Comparison of ENCODE assay signal across 22 cellular contexts in genomic region chr2:242019344-242019743, GRCh38.
"Had no signal": no experiment of that assay in that cellular context is flagged by ENCODE, and none has a peak within 500 bp of the region (broad histone marks: within the 10 kb centered on the region; RNA-seq: fewer than 3 reads in every experiment).

No MANE protein-coding gene starts in this region.

- ATAC-seq: esophagus mucosa; left lung; lower lobe of right lung; naive thymus-derived CD4-positive, alpha-beta T cell; right lobe of liver; stimulated activated naive CD8-positive, alpha-beta T cell treated with anti-CD3 and anti-CD28 coated beads, Interleukin-15, Interleukin-2, amounts not matched to agents 100 U/mL and 50 U/mL, for 24 hours had no signal

- H3K4me3 ChIP-seq: dorsolateral prefrontal cortex, heart left ventricle, left lung, lower lobe of right lung, prostate gland, right lobe of liver, skin epidermis, suprapubic skin, thyroid gland, uterus had no signal

- DNase-seq: cortex of kidney; effector CD8-positive, alpha-beta T cell; heart left ventricle; hippocampal formation; kidney glomerular epithelial cell; lower lobe of right lung; mesenchymal stem cell; naive thymus-derived CD4-positive, alpha-beta T cell; nephron progenitor cell; stimulated activated CD4-positive, alpha-beta T cell treated with anti-CD3 and anti-CD28 coated beads, Interleukin-12 subunit alpha, Interleukin-12 subunit beta, amount 100 ng/mL, for 4 hours; stimulated activated naive CD8-positive, alpha-beta T cell treated with anti-CD3 and anti-CD28 coated beads, Interleukin-15, Interleukin-2, amounts not matched to agents 100 U/mL and 50 U/mL, for 24 hours; thyroid gland had no signal

- H3K9me3 Mint-ChIP-seq: type B pancreatic cell had no signal

- H3K27me3 ChIP-seq: dorsolateral prefrontal cortex, right lobe of liver, thyroid gland, uterus had no signal

- H3K36me3 Mint-ChIP-seq: type B pancreatic cell had no signal

- H3K4me1 Mint-ChIP-seq: nephron progenitor cell had no signal

- H3K27ac Mint-ChIP-seq: nephron progenitor cell, type B pancreatic cell had no signal

- H3K36me3 ChIP-seq: heart left ventricle, left lung, lower lobe of right lung, prostate gland, right lobe of liver, suprapubic skin, thyroid gland, uterus had no signal

- H3K4me1 ChIP-seq: heart left ventricle, left lung, lower lobe of right lung, parathyroid adenoma, prostate gland, right lobe of liver, suprapubic skin, thyroid gland, uterus had no signal

- H3K9ac ChIP-seq: parathyroid adenoma had no signal

- H3K9me3 ChIP-seq: heart left ventricle, left lung, lower lobe of right lung, prostate gland, right lobe of liver, suprapubic skin, thyroid gland, uterus had no signal

- H3K4me3 Mint-ChIP-seq: nephron progenitor cell, type B pancreatic cell had no signal

- H3K27ac ChIP-seq: heart left ventricle, left lung, lower lobe of right lung, parathyroid adenoma, prostate gland, right lobe of liver, skin epidermis, suprapubic skin, thyroid gland, uterus had no signal
